ENCODE assay signal across 29 cellular contexts in the genomic region with DNA sequence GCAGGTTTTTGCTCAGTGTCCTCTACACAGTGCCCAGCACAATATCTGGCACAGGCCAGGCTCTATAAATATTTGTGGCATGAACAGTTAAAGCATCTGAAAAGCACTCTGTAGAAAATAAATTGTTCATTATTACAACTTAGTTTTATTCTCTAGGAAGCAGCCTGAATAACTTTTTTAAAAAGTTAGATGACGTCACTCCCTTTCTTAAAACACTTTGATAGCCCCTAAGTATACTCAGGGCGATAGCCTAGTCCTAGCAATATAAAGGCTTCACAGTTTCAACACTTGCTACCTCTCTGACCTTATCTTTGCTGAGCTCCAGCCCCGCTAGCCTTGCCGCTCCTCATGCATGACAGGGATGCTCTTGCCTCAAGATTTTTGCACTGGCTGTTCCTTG.
"Had no signal": no experiment of that assay in that cellular context is flagged by ENCODE, and none has a peak within 500 bp of the region (broad histone marks: within the 10 kb centered on the region; RNA-seq: fewer than 3 reads in every experiment).

No MANE protein-coding gene starts in this region.

- H3K4me3 ChIP-seq: colonic mucosa, coronary artery, dorsolateral prefrontal cortex, esophagus muscularis mucosa, esophagus squamous epithelium, gastrocnemius medialis, gastroesophageal sphincter, heart left ventricle, heart right ventricle had no signal

- H3K9me3 Mint-ChIP-seq: endodermal cell had no signal

- H3K27me3 Mint-ChIP-seq: dendritic cell treated with granulocyte-macrophage colony-stimulating factor and Interleukin-4, amounts not matched to agents 40 ng/mL and 50 ng/mL, for 4 days; effector memory CD8-positive, alpha-beta T cell had no signal

- H3K4me3 Mint-ChIP-seq: dendritic cell treated with granulocyte-macrophage colony-stimulating factor and Interleukin-4, amounts not matched to agents 40 ng/mL and 50 ng/mL, for 4 days; effector memory CD8-positive, alpha-beta T cell; endodermal cell had no signal

- H3K27ac Mint-ChIP-seq: dendritic cell treated with granulocyte-macrophage colony-stimulating factor and Interleukin-4, amounts not matched to agents 40 ng/mL and 50 ng/mL, for 4 days; effector memory CD8-positive, alpha-beta T cell; endodermal cell had no signal

- H3K36me3 ChIP-seq: colonic mucosa, esophagus muscularis mucosa, esophagus squamous epithelium, gastrocnemius medialis, gastroesophageal sphincter, heart left ventricle, heart right ventricle had no signal

- H3K9me3 ChIP-seq: colonic mucosa, esophagus muscularis mucosa, esophagus squamous epithelium, gastrocnemius medialis, gastroesophageal sphincter, heart left ventricle, heart right ventricle had no signal

- H3K27me3 ChIP-seq: colonic mucosa, dorsolateral prefrontal cortex, esophagus muscularis mucosa, esophagus squamous epithelium, foreskin keratinocyte, gastrocnemius medialis, gastroesophageal sphincter, heart left ventricle, heart right ventricle had no signal

- H3K4me1 Mint-ChIP-seq: endodermal cell had no signal

- H3K27ac ChIP-seq: colonic mucosa, coronary artery, dorsolateral prefrontal cortex, epithelial cell of prostate, esophagus muscularis mucosa, esophagus squamous epithelium, foreskin keratinocyte, gastrocnemius medialis, gastroesophageal sphincter, heart left ventricle, heart right ventricle had no signal

- FAIRE-seq: colon, endometrium, endothelial cell of umbilical vein, frontal cortex had no signal

- DNase-seq: colonic mucosa; cortex of kidney; dermis blood vessel endothelial cell; dorsolateral prefrontal cortex; effector CD4-positive, alpha-beta T cell; effector CD8-positive, alpha-beta T cell; effector memory CD4-positive, alpha-beta T cell; effector memory CD8-positive, alpha-beta T cell; endodermal cell; erythroblast; esophagus squamous epithelium; foreskin fibroblast; foreskin keratinocyte; foreskin melanocyte; gastrocnemius medialis; glutamatergic neuron; head of caudate nucleus; heart left ventricle; heart right ventricle had no signal

- H3K4me1 ChIP-seq: colonic mucosa, esophagus muscularis mucosa, esophagus squamous epithelium, foreskin keratinocyte, gastrocnemius medialis, gastroesophageal sphincter, heart left ventricle, heart right ventricle had no signal

- ATAC-seq: effector memory CD8-positive, alpha-beta T cell; esophagus mucosa; foreskin keratinocyte; gastrocnemius medialis; gastroesophageal sphincter; heart left ventricle; heart right ventricle had no signal
